Comparison of ENCODE assay signal across 16 cellular contexts in genomic region chr7:46759711-46760480, GRCh38.
DNase-seq lines count a peak whose midpoint lies in the region; ATAC-seq and TF ChIP-seq lines count a peak whose summit lies in the region.
"Had no signal": no experiment of that assay in that cellular context is flagged by ENCODE, and none has a peak within 500 bp of the region (broad histone marks: within the 10 kb centered on the region; RNA-seq: fewer than 3 reads in every experiment).

No MANE protein-coding gene starts in this region.

- in situ Hi-C loops in astrocyte of the spinal cord (cut with HindIII; ENCODE audit: low sequenced_read_pairs): no loop called here

- DNase-seq in AG09319 (ENCODE audit: extremely low read depth, low read depth) (peak; percentile 37), HT1080 (ENCODE audit: low read depth) (peak; percentile 23), astrocyte of the spinal cord (ENCODE audit: low read depth, low spot score) (peak; percentile 70), fibroblast of villous mesenchyme (ENCODE audit: low read depth) (peak; percentile 59), Ammon's horn (ENCODE audit: low spot score) (no peak), Right ventricle myocardium superior (no peak)
- DNase-seq in central memory CD4-positive, alpha-beta T cell: no peak
- DNase-seq: AML-193, cortex of kidney, NCI-H1092, RPMI8226, T-cell had no signal

- ATAC-seq in HG02642 (IDR thresholded peaks at IDR 0.05; ENCODE audit: poor library complexity, unreplicated experiment) (no peak), Right ventricle myocardium superior (ENCODE audit: poor library complexity) (no peak)
- ATAC-seq: esophagus mucosa, T-cell had no signal

- no peak for TF ChIP-seq CTCF in AG09319 (IDR thresholded peaks at IDR 0.05; ENCODE audit: low read depth, low read length)
- TF ChIP-seq CTCF in astrocyte of the spinal cord (IDR thresholded peaks at IDR 0.05; ENCODE audit: low read depth, low read length): no peak
- TF ChIP-seq CTCF in fibroblast of villous mesenchyme (IDR thresholded peaks at IDR 0.05; ENCODE audit: insufficient read depth, low read depth, low read length): no peak

- intact Hi-C loops in Right ventricle myocardium superior (cut with DNase I): no loop called here

- H3K4me3 ChIP-seq in astrocyte of the spinal cord (ENCODE audit: low read depth, low read length) (no peak overlapping the region), fibroblast of villous mesenchyme (ENCODE audit: low read depth, low read length) (no peak overlapping the region)
- H3K4me3 ChIP-seq: hepatocyte, suprapubic skin had no signal

Comparison
In these comparisons a context has a peak if more than half of its experiments do, and no peak if none do; other contexts are left out.
1. DNase-seq: peak in AG09319 (single experiment), HT1080 (single experiment), astrocyte of the spinal cord (single experiment) and fibroblast of villous mesenchyme (single experiment); none in central memory CD4-positive, alpha-beta T cell (single experiment), Ammon's horn (single experiment) and Right ventricle myocardium superior (single experiment).